In the genomic region with DNA sequence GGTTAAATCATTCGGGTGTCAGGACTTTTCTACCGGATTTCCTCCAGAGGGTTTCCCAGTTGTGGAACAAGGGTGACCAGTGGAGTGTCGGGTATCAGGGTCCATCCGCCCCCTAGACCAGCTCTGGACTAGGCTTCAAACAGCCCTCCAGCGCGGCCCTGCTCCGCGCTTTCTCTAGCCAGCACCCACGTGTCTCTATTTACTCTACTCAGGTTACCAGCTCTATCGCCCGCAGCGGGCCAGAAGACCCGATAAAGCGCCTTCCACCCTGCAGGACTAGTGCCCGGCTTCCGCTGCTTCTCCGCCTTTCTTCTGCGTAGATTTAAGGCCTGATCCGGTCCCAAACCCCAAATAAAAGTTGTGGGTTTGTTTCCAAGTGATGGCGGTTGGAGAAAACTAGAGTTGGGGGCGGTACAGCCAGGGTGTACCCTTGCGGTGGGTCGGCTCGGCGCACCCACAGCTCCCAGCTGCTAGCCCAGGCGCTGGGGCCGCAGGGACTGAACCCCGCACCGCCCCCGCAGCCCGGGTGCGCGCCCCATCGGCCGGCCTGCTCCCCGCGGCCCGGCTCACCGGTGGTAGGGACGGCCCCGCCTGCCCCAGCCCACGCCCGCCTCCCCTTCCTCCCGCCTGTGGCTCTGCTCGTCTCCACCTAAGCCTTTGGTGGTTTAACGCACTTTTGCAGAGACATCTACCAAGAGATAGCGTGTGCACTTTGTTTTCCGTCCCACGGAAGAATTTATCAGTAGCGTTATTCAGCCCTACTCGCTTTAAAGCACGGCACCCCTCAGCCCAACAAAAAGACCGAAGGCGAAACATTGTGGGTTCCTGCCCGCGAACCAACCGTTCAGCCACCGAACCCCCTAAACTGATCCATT, we compare ENCODE assay signal across 9 cellular contexts. TPM values are rescaled to one million over a fixed set of nuclear protein-coding genes. Genes with fewer than 3 reads are reported as not detected.
DNase-seq lines count a peak whose midpoint lies in the region; ATAC-seq and TF ChIP-seq lines count a peak whose summit lies in the region.
"Had no signal": no experiment of that assay in that cellular context is flagged by ENCODE, and none has a peak within 500 bp of the region (broad histone marks: within the 10 kb centered on the region; RNA-seq: fewer than 3 reads in every experiment).

No MANE protein-coding gene starts in this region.

- no peaks in the 10 kb centered on the region for H3K36me3 ChIP-seq in prostate gland

- DNase-seq in NCI-H345 (lab: John Stamatoyannopoulos, UW) (peak; percentile 19), NCI-H345 treated with DMSO at 0.1 percent for 48 hours (lab: John Stamatoyannopoulos, UW; ENCODE audit: unreplicated experiment) (no peak), NCI-H2029 treated with DMSO at 0.1 percent for 48 hours (lab: John Stamatoyannopoulos, UW) (peak; percentile 55), fibroblast of mammary gland (ENCODE audit: low read depth) (peak; percentile 26), prostate gland (ENCODE audit: low spot score) (peak; percentile 34), cerebellar nuclear complex (lab: John Stamatoyannopoulos, UW) (no peak)
- DNase-seq in activated CD8-positive, alpha-beta memory T cell treated with anti-CD3 and anti-CD28 coated beads for 24 hours: peak; percentile 87

- H3K9me3 ChIP-seq in prostate gland: no peaks in the 10 kb centered on the region

- no peaks in the 10 kb centered on the region for H3K4me1 ChIP-seq in prostate gland (replicated peaks)

- peak overlapping the region in 1 of 2 donors; percentile 16 for H3K27ac ChIP-seq in prostate gland

- 1% methylated on average over 55 of the region's 58 CpGs for WGBS in prostate gland

- no peak for ATAC-seq in HG02973 (IDR thresholded peaks at IDR 0.05; ENCODE audit: unreplicated experiment)

- TF ChIP-seq CTCF in fibroblast of mammary gland (conservative IDR thresholded peaks at IDR 0.05; ENCODE audit: control insufficient read depth, insufficient read depth, low read depth, low read length) (no peak), prostate gland (IDR thresholded peaks at IDR 0.05) (no peak)

- no peak for TF ChIP-seq POLR2A in prostate gland (IDR thresholded peaks at IDR 0.05)

- peaks cover 40% of the 10 kb centered on the region for H3K27me3 ChIP-seq in prostate gland (replicated peaks; ENCODE audit: insufficient read depth)

- intact Hi-C loops in prostate gland (cut with DNase I): no loop called here

- H3K4me3 ChIP-seq in fibroblast of mammary gland (ENCODE audit: control insufficient read depth, low read depth, low read length): peak overlapping the region; percentile 53
- H3K4me3 ChIP-seq in prostate gland: peak overlapping the region; percentile 32 to 34

RNA-seq across cellular contexts. Expression of a gene that starts 2.1 kb away (rescaled TPM):
- 10 to 100 TPM; 22.4 to 26.8 TPM for total RNA-seq in prostate gland
- total RNA-seq: dermis microvascular lymphatic vessel endothelial cell had no signal

Comparison
In these comparisons a context has a peak if more than half of its experiments do, and no peak if none do; other contexts are left out.
1. DNase-seq: peak in NCI-H345 (single experiment), NCI-H2029 treated with DMSO at 0.1 percent for 48 hours (single experiment), activated CD8-positive, alpha-beta memory T cell treated with anti-CD3 and anti-CD28 coated beads for 24 hours (single experiment), fibroblast of mammary gland (single experiment) and prostate gland (single experiment); none in NCI-H345 treated with DMSO at 0.1 percent for 48 hours (single experiment) and cerebellar nuclear complex (0 of 2).